9 cellular contexts compared by ENCODE assay signal in genomic region chr13:41463823-41464602, GRCh38. TPM values are rescaled to one million over a fixed set of nuclear protein-coding genes. Genes with fewer than 3 reads are reported as not detected.
DNase-seq lines count a peak whose midpoint lies in the region; ATAC-seq and TF ChIP-seq lines count a peak whose summit lies in the region.
"Had no signal": no experiment of that assay in that cellular context is flagged by ENCODE, and none has a peak within 500 bp of the region (broad histone marks: within the 10 kb centered on the region; RNA-seq: fewer than 3 reads in every experiment).

No MANE protein-coding gene starts in this region.

- ATAC-seq in heart right ventricle (peak in 3 of 8 donors; percentile 11 to 38 (median 18)), left ventricle myocardium superior (no peak)
- ATAC-seq in stimulated activated naive CD8-positive, alpha-beta T cell treated with anti-CD3 and anti-CD28 coated beads, Interleukin-15, amount 100 ng/mL, for 72 hours, result peak; percentile 44

- peak overlapping the region in 9 of 10 donors; percentile 9 to 70 (median 32) for H3K4me3 ChIP-seq in heart right ventricle
- H3K4me3 ChIP-seq in duodenal mucosa (ENCODE audit: low read depth in 1 of 2, low read length in 2 of 2), result no peak overlapping the region
- no peak overlapping the region for H3K4me3 ChIP-seq in Caco-2 (ENCODE audit: low read depth, low read length)
- H3K4me3 ChIP-seq: SJSA1 had no signal

- no TSS peak for BruUV-seq in Caco-2 (replicated peaks; lab: Mats Ljungman, UMichigan)

- no peaks in the 10 kb centered on the region for H3K9me3 ChIP-seq in heart right ventricle
- no peaks in the 10 kb centered on the region for H3K9me3 ChIP-seq in duodenal mucosa (ENCODE audit: control insufficient read depth in 1 of 2, low read length in 2 of 2)
- no peaks in the 10 kb centered on the region for H3K9me3 ChIP-seq in Caco-2
- H3K9me3 ChIP-seq: SJSA1 had no signal

- H3K36me3 ChIP-seq in heart right ventricle, result peaks cover 0 to 55% (median 10%) of the 10 kb centered on the region in 9 donors
- peaks cover 0 to 6% of the 10 kb centered on the region in 2 donors for H3K36me3 ChIP-seq in duodenal mucosa (ENCODE audit: control insufficient read depth in 1 of 2, insufficient read depth in 2 of 2, low read length in 2 of 2)
- no peaks in the 10 kb centered on the region for H3K36me3 ChIP-seq in Caco-2 (ENCODE audit: control insufficient read depth, insufficient read depth, low read length)
- H3K36me3 ChIP-seq: SJSA1 had no signal

- H3K9ac ChIP-seq in duodenal mucosa (ENCODE audit: low read depth in 1 of 2, low read length in 2 of 2), result peak overlapping the region; percentile 12 to 16

- peaks cover 96% of the 10 kb centered on the region for H3K4me1 Mint-ChIP-seq in stimulated activated naive CD8-positive, alpha-beta T cell treated with anti-CD3 and anti-CD28 coated beads, Interleukin-15, amount 100 ng/mL, for 72 hours
- H3K4me1 Mint-ChIP-seq in Caco-2 (ENCODE audit: low read depth, unreplicated experiment), result peaks cover 17% of the 10 kb centered on the region

- H3K4me1 ChIP-seq in heart right ventricle, result peaks cover 3 to 70% (median 31%) of the 10 kb centered on the region in 9 donors
- H3K4me1 ChIP-seq in duodenal mucosa (ENCODE audit: control insufficient read depth in 1 of 2, insufficient read depth in 2 of 2, low read length in 2 of 2), result peaks cover 8 to 12% of the 10 kb centered on the region in 2 donors
- H3K4me1 ChIP-seq in Caco-2, result no peaks in the 10 kb centered on the region

- DNase-seq in heart right ventricle (no peak), left ventricle myocardium superior (no peak), OCI-M1 (lab: John Stamatoyannopoulos, UW) (peak; percentile 67), DMS 273 treated with DMSO at 0.1 percent for 48 hours (lab: John Stamatoyannopoulos, UW) (no peak), Caco-2 (no peak), hepatic stellate cell (ENCODE audit: low spot score) (no peak)
- peak; percentile 46 to 59 for DNase-seq in stimulated activated naive CD8-positive, alpha-beta T cell treated with anti-CD3 and anti-CD28 coated beads, Interleukin-15, amount 100 ng/mL, for 72 hours

- no peaks in the 10 kb centered on the region for H3K9me3 Mint-ChIP-seq in stimulated activated naive CD8-positive, alpha-beta T cell treated with anti-CD3 and anti-CD28 coated beads, Interleukin-15, amount 100 ng/mL, for 72 hours
- H3K9me3 Mint-ChIP-seq in Caco-2 (ENCODE audit: unreplicated experiment), result no peaks in the 10 kb centered on the region

- peaks cover 0 to 4% (median 0%) of the 10 kb centered on the region in 7 donors for H3K27me3 ChIP-seq in heart right ventricle
- peaks cover 0 to 6% of the 10 kb centered on the region in 2 donors for H3K27me3 ChIP-seq in duodenal mucosa (ENCODE audit: control insufficient read depth in 1 of 2, insufficient read depth in 2 of 2, low read length in 2 of 2)
- H3K27me3 ChIP-seq in Caco-2 (replicated peaks; ENCODE audit: control insufficient read depth, insufficient read depth, low read length), result no peaks in the 10 kb centered on the region
- H3K27me3 ChIP-seq: SJSA1 had no signal

- intact Hi-C loops in heart right ventricle (cut with DNase I), result loop anchor here in 3 of 10 donors (5.0 to 10.0 kb wide), 3 partner anchors 83 to 181 kb away; no protein-coding TSS in a partner anchor
- intact Hi-C loops in left ventricle myocardium superior (cut with micrococcal nuclease), result no loop called here
- intact Hi-C loops in Caco-2 (cut with micrococcal nuclease; ENCODE audit: unreplicated experiment), result no loop called here

- peaks cover 76% of the 10 kb centered on the region for H3K36me3 Mint-ChIP-seq in Caco-2 (ENCODE audit: insufficient read depth, unreplicated experiment)

- TF ChIP-seq CTCF in heart right ventricle (IDR thresholded peaks at IDR 0.05) (no peak), Caco-2 (IDR thresholded peaks at IDR 0.05; ENCODE audit: insufficient read depth in 1 of 2, low read depth in 1 of 2, low read length in 1 of 2, severe bottlenecking in 1 of 2, unreplicated experiment in 1 of 2) (no peak)

- POLR2A ChIA-PET in Caco-2 (lab: Charles Lee), result no interaction called here

- peak overlapping the region; percentile 92 to 98 for H3K27ac Mint-ChIP-seq in stimulated activated naive CD8-positive, alpha-beta T cell treated with anti-CD3 and anti-CD28 coated beads, Interleukin-15, amount 100 ng/mL, for 72 hours
- H3K27ac Mint-ChIP-seq in Caco-2 (ENCODE audit: unreplicated experiment), result no peak overlapping the region

- WGBS in heart right ventricle, 2 donors, result 72 to 74% methylated on average over 11 of the region's 11 CpGs

- H3K27ac ChIP-seq in heart right ventricle (peak overlapping the region; percentile 34 to 86 (median 73)), duodenal mucosa (ENCODE audit: low read depth, low read length) (peak overlapping the region; percentile 46)
- H3K27ac ChIP-seq: SJSA1 had no signal

- CTCF ChIA-PET in Caco-2 (lab: Charles Lee), result no interaction called here

- H3K27me3 Mint-ChIP-seq in stimulated activated naive CD8-positive, alpha-beta T cell treated with anti-CD3 and anti-CD28 coated beads, Interleukin-15, amount 100 ng/mL, for 72 hours, result no peaks in the 10 kb centered on the region
- H3K27me3 Mint-ChIP-seq in Caco-2 (ENCODE audit: insufficient read depth, unreplicated experiment), result no peaks in the 10 kb centered on the region

- peak overlapping the region; percentile 74 to 82 for H3K4me3 Mint-ChIP-seq in stimulated activated naive CD8-positive, alpha-beta T cell treated with anti-CD3 and anti-CD28 coated beads, Interleukin-15, amount 100 ng/mL, for 72 hours
- H3K4me3 Mint-ChIP-seq in Caco-2 (ENCODE audit: unreplicated experiment), result no peak overlapping the region

RNA-seq across cellular contexts. Expression of gene RGCC, which starts 6.7 kb away (rescaled TPM):
- total RNA-seq in heart right ventricle (10 to 100 TPM; 15.6 to 63.2 (median 40.0) TPM), left ventricle myocardium superior (40.2 TPM), Caco-2 (2022) (65.6 and 70.8 TPM in 2 replicates)
- polyA plus RNA-seq in heart right ventricle, result 10 to 100 TPM; 48.3 to 61.8 TPM

Comparison
In these comparisons a context has a peak if more than half of its experiments do, and no peak if none do; other contexts are left out.
1. DNase-seq: peak in OCI-M1 (single experiment) and stimulated activated naive CD8-positive, alpha-beta T cell treated with anti-CD3 and anti-CD28 coated beads, Interleukin-15, amount 100 ng/mL, for 72 hours (2 of 2); none in heart right ventricle (0 of 2), left ventricle myocardium superior (single experiment), DMS 273 treated with DMSO at 0.1 percent for 48 hours (single experiment), Caco-2 (0 of 2) and hepatic stellate cell (single experiment).
2. H3K4me3 ChIP-seq: peak in heart right ventricle (9 of 10); none in duodenal mucosa (0 of 2) and Caco-2 (single experiment).